8 cellular contexts compared by ENCODE assay signal in genomic region chr3:11567516-11568467, GRCh38.
DNase-seq lines count a peak whose midpoint lies in the region; ATAC-seq and TF ChIP-seq lines count a peak whose summit lies in the region.

No MANE protein-coding gene starts in this region.

- H3K4me3 ChIP-seq in AG10803 (ENCODE audit: low read length) (peak overlapping the region; percentile 52), Peyer's patch (no peak overlapping the region), epithelial cell of proximal tubule (ENCODE audit: low read depth, low read length) (peak overlapping the region; percentile 25)

- TF ChIP-seq CTCF in AG10803 (conservative IDR thresholded peaks at IDR 0.05; ENCODE audit: low read length) (no peak), Peyer's patch (IDR thresholded peaks at IDR 0.05) (no peak), epithelial cell of proximal tubule (conservative IDR thresholded peaks at IDR 0.05; ENCODE audit: low read depth, low read length) (no peak), omental fat pad (IDR thresholded peaks at IDR 0.05) (no peak)

- DNase-seq in AG10803 (ENCODE audit: low read depth) (peak; percentile 84), Peyer's patch (peak in 1 of 3 donors; percentile 50), epithelial cell of proximal tubule (ENCODE audit: low read depth) (no peak), omental fat pad (ENCODE audit: low spot score) (no peak), NCI-H748 treated with DMSO at 0.1 percent for 48 hours (lab: John Stamatoyannopoulos, UW) (no peak), DMS 273 treated with DMSO at 0.1 percent for 48 hours (lab: John Stamatoyannopoulos, UW) (no peak)

- peak overlapping the region; percentile 55 to 87 (median 72) for H3K27ac ChIP-seq in Peyer's patch

- no peak for TF ChIP-seq POLR2A in Peyer's patch (IDR thresholded peaks at IDR 0.05)

- peaks cover 0 to 10% (median 0%) of the 10 kb centered on the region in 4 donors for H3K4me1 ChIP-seq in Peyer's patch

- H3K36me3 ChIP-seq in Peyer's patch = peaks cover 0 to 42% (median 0%) of the 10 kb centered on the region in 3 donors

- H3K9me3 ChIP-seq in Peyer's patch = no peaks in the 10 kb centered on the region

- H3K27me3 ChIP-seq in Peyer's patch = no peaks in the 10 kb centered on the region

- peak; percentile 15 for ATAC-seq in omental fat pad (ENCODE audit: low FRiP score)
- ATAC-seq in GM21619 (IDR thresholded peaks at IDR 0.05; ENCODE audit: unreplicated experiment) = no peak
- ATAC-seq in HG03175 (IDR thresholded peaks at IDR 0.05; ENCODE audit: unreplicated experiment) = no peak

Comparison
In these comparisons a context has a peak if more than half of its experiments do, and no peak if none do; other contexts are left out.
1. H3K4me3 ChIP-seq: peak in AG10803 (single experiment) and epithelial cell of proximal tubule (single experiment); none in Peyer's patch (0 of 4).